Comparison of ENCODE assay signal across 16 cellular contexts in the genomic region with DNA sequence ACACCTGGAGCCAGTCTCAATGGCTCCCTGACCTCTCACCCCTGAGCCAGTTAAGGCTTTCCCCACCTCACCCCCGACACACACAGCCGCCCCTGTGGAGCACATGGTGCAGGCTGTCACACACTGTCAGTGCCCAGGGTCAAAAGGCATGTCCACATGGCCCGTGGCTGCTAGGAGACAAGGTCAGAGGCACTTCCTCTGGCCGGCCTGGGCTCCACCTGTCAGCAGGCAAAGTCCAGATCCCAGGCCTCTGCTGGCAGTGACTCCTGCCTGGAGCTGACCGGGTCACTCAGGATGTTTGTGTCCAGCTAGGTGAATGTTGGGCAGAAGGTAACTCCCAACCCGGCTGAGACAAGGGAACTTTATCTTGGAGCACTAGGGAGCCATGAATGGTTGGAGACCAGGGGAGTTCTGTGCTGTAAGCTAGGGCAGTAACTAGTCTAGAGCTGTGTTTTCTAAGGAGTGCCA. TPM values are rescaled to one million over a fixed set of nuclear protein-coding genes. Genes with fewer than 3 reads are reported as not detected.
DNase-seq lines count a peak whose midpoint lies in the region; ATAC-seq and TF ChIP-seq lines count a peak whose summit lies in the region.
"Had no signal": no experiment of that assay in that cellular context is flagged by ENCODE, and none has a peak within 500 bp of the region (broad histone marks: within the 10 kb centered on the region; RNA-seq: fewer than 3 reads in every experiment).

No MANE protein-coding gene starts in this region.

- H3K27ac Mint-ChIP-seq in MCF 10A (ENCODE audit: low read depth, unreplicated experiment) = no peak overlapping the region
- peak overlapping the region in 4 of 9 donors; percentile 15 to 78 (median 56) for H3K27ac Mint-ChIP-seq in naive thymus-derived CD4-positive, alpha-beta T cell
- H3K27ac Mint-ChIP-seq: natural killer cell; T-helper 2 cell treated with Interferon-gamma antibody and Interleukin-4, amounts not matched to agents 5 μg/mL and 100 μg/mL, for 36 hours had no signal

- no TSS peak for BruUV-seq in MCF 10A (replicated peaks; lab: Mats Ljungman, UMichigan)

- ATAC-seq in naive thymus-derived CD4-positive, alpha-beta T cell = no peak
- no peak for ATAC-seq in GM21381 (IDR thresholded peaks at IDR 0.05; ENCODE audit: unreplicated experiment)
- ATAC-seq: natural killer cell had no signal

- no peak for TF ChIP-seq CTCF in breast epithelium (IDR thresholded peaks at IDR 0.05)
- TF ChIP-seq CTCF in MCF 10A (IDR thresholded peaks at IDR 0.05; ENCODE audit: unreplicated experiment) = no peak
- TF ChIP-seq CTCF in dorsolateral prefrontal cortex (IDR thresholded peaks at IDR 0.05 in 54 of 56, conservative IDR thresholded peaks at IDR 0.05 in 2 of 56; ENCODE audit: low read depth in 1 of 56, partially characterized antibody in 56 of 56) = no peak
- no peak for TF ChIP-seq CTCF in vagina (IDR thresholded peaks at IDR 0.05)

- H3K9me3 Mint-ChIP-seq in MCF 10A (ENCODE audit: unreplicated experiment) = no peaks in the 10 kb centered on the region
- peaks cover 0 to under 1% (median 0%) of the 10 kb centered on the region in 11 donors for H3K9me3 Mint-ChIP-seq in naive thymus-derived CD4-positive, alpha-beta T cell
- H3K9me3 Mint-ChIP-seq: natural killer cell; T-helper 2 cell treated with Interferon-gamma antibody and Interleukin-4, amounts not matched to agents 5 μg/mL and 100 μg/mL, for 36 hours had no signal

- H3K4me3 ChIP-seq in breast epithelium = no peak overlapping the region
- no peak overlapping the region for H3K4me3 ChIP-seq in dorsolateral prefrontal cortex
- H3K4me3 ChIP-seq in naive thymus-derived CD4-positive, alpha-beta T cell (ENCODE audit: low read length) = no peak overlapping the region
- no peak overlapping the region for H3K4me3 ChIP-seq in vagina
- H3K4me3 ChIP-seq: tibial nerve had no signal

- POLR2A ChIA-PET in MCF 10A (lab: Yijun Ruan, JAX) = interaction anchor here (1.5 kb wide), 1 partner anchor 10 kb away, joined by 6 read pairs; no protein-coding TSS in a partner anchor
- POLR2A ChIA-PET in naive thymus-derived CD4-positive, alpha-beta T cell (lab: Charles Lee) = interaction anchor here (1.0 to 2.0 kb wide), 4 partner anchors 8 to 19 kb away, joined by 3 to 6 read pairs (median 4); no protein-coding TSS in a partner anchor

- H3K4me1 Mint-ChIP-seq in MCF 10A (ENCODE audit: insufficient read depth, unreplicated experiment) = peaks cover 47% of the 10 kb centered on the region
- peaks cover 50 to 89% (median 79%) of the 10 kb centered on the region in 7 donors for H3K4me1 Mint-ChIP-seq in naive thymus-derived CD4-positive, alpha-beta T cell

- intact Hi-C loops in breast epithelium (cut with DNase I; ENCODE audit: low total_unique reads) (loop anchor here (10.0 kb wide), 1 partner anchor 374 kb away; no protein-coding TSS in a partner anchor), MCF 10A (cut with micrococcal nuclease) (no loop called here), dorsolateral prefrontal cortex (cut with DNase I) (no loop called here), vagina (cut with DNase I) (no loop called here), posterior cingulate gyrus (cut with DNase I) (no loop called here)
- intact Hi-C loops in naive thymus-derived CD4-positive, alpha-beta T cell (cut with micrococcal nuclease) = loop anchor here in 1 of 2 donors (10.0 kb wide), 1 partner anchor 236 kb away; the partner anchor contains the start of gene PEMT

- TF ChIP-seq POLR2A in breast epithelium (IDR thresholded peaks at IDR 0.05) (no peak), vagina (IDR thresholded peaks at IDR 0.05) (no peak)

- H3K27me3 Mint-ChIP-seq in MCF 10A (ENCODE audit: insufficient read depth, unreplicated experiment) = no peaks in the 10 kb centered on the region
- H3K27me3 Mint-ChIP-seq in naive thymus-derived CD4-positive, alpha-beta T cell = no peaks in the 10 kb centered on the region

- CTCF ChIA-PET in MCF 10A (lab: Yijun Ruan, JAX) = interaction anchor here (0.5 kb wide), 1 partner anchor 45 kb away, joined by 3 read pairs; no protein-coding TSS in a partner anchor
- CTCF ChIA-PET in naive thymus-derived CD4-positive, alpha-beta T cell (lab: Charles Lee) = interaction anchor here (1.5 to 3.4 kb wide), 3 partner anchors 10 to 29 kb away, joined by 4 to 13 read pairs (median 8); no protein-coding TSS in a partner anchor

- peaks cover 3% of the 10 kb centered on the region for H3K36me3 Mint-ChIP-seq in MCF 10A (ENCODE audit: insufficient read depth, unreplicated experiment)
- H3K36me3 Mint-ChIP-seq in naive thymus-derived CD4-positive, alpha-beta T cell = peaks cover 0 to 28% (median 0%) of the 10 kb centered on the region in 5 donors
- H3K36me3 Mint-ChIP-seq: natural killer cell had no signal

- no peak for DNase-seq in breast epithelium (ENCODE audit: low spot score in 2 of 2)
- DNase-seq in MCF 10A (ENCODE audit: unreplicated experiment) = no peak
- no peak for DNase-seq in dorsolateral prefrontal cortex
- DNase-seq in naive thymus-derived CD4-positive, alpha-beta T cell = no peak
- no peak for DNase-seq in vagina (ENCODE audit: extremely low spot score in 2 of 2)
- no peak for DNase-seq in NCI-H2029 (lab: John Stamatoyannopoulos, UW)
- no peak for DNase-seq in posterior cingulate gyrus
- DNase-seq: activated CD4-positive, alpha-beta T cell treated with anti-CD3 and anti-CD28 coated beads, Interleukin-2, amount 50 U/mL, for 4 hours; activated gamma-delta T cell treated with Interleukin-2 at 50 U/mL for 16 hours; cortex of kidney; DND-41; natural killer cell; NCI-H446 had no signal

- H3K27me3 ChIP-seq in breast epithelium (no peaks in the 10 kb centered on the region), dorsolateral prefrontal cortex (no peaks in the 10 kb centered on the region), vagina (no peaks in the 10 kb centered on the region)
- no peaks in the 10 kb centered on the region for H3K27me3 ChIP-seq in naive thymus-derived CD4-positive, alpha-beta T cell (ENCODE audit: control insufficient read depth in 2 of 2, insufficient read depth in 2 of 2, low read length in 2 of 2)
- H3K27me3 ChIP-seq: tibial nerve had no signal

- H3K9me3 ChIP-seq in breast epithelium = no peaks in the 10 kb centered on the region
- H3K9me3 ChIP-seq in naive thymus-derived CD4-positive, alpha-beta T cell (ENCODE audit: control insufficient read depth in 2 of 3, low read length in 3 of 3) = no peaks in the 10 kb centered on the region
- H3K9me3 ChIP-seq in vagina = no peaks in the 10 kb centered on the region
- H3K9me3 ChIP-seq: tibial nerve had no signal

- H3K4me1 ChIP-seq in breast epithelium (peaks cover 0 to 56% of the 10 kb centered on the region in 2 donors), vagina (peaks cover 84% of the 10 kb centered on the region)
- peaks cover 19 to 62% of the 10 kb centered on the region in 2 donors for H3K4me1 ChIP-seq in naive thymus-derived CD4-positive, alpha-beta T cell (ENCODE audit: control insufficient read depth in 2 of 2, insufficient read depth in 2 of 2, low read length in 2 of 2)

- H3K36me3 ChIP-seq in breast epithelium (no peaks in the 10 kb centered on the region), vagina (no peaks in the 10 kb centered on the region)
- peaks cover 0 to 33% (median 0%) of the 10 kb centered on the region in 3 experiments for H3K36me3 ChIP-seq in naive thymus-derived CD4-positive, alpha-beta T cell (ENCODE audit: control insufficient read depth in 2 of 3, insufficient read depth in 3 of 3, low read length in 3 of 3)

- H3K27ac ChIP-seq in breast epithelium = peak overlapping the region; percentile 84 to 92
- H3K27ac ChIP-seq in dorsolateral prefrontal cortex = peak overlapping the region in 46 of 59 donors; percentile 3 to 83 (median 66)
- peak overlapping the region; percentile 3 for H3K27ac ChIP-seq in naive thymus-derived CD4-positive, alpha-beta T cell (ENCODE audit: low read depth, low read length)
- H3K27ac ChIP-seq in vagina = peak overlapping the region; percentile 81

- H3K4me3 Mint-ChIP-seq in MCF 10A (ENCODE audit: unreplicated experiment) = no peak overlapping the region
- H3K4me3 Mint-ChIP-seq in naive thymus-derived CD4-positive, alpha-beta T cell = no peak overlapping the region
- H3K4me3 Mint-ChIP-seq: natural killer cell; T-helper 2 cell treated with Interferon-gamma antibody and Interleukin-4, amounts not matched to agents 5 μg/mL and 100 μg/mL, for 36 hours had no signal

RNA-seq across cellular contexts. Expression of gene SREBF1, which starts 6.0 kb away (rescaled TPM):
- 100 to 1,000 TPM in 1 of 3 donors, 10 to 100 TPM in 2; 39.0 to 119 (median 81.3) TPM for total RNA-seq in breast epithelium
- total RNA-seq in MCF 10A (2022) = 87.1 and 91.7 TPM in 2 replicates
- 100 to 1,000 TPM in 84 of 120 experiments, 10 to 100 TPM in 36; 57.2 to 359 (median 120) TPM for total RNA-seq in dorsolateral prefrontal cortex
- total RNA-seq in naive thymus-derived CD4-positive, alpha-beta T cell = 100 to 1,000 TPM in 3 of 5 experiments, 10 to 100 TPM in 2; 30.9 to 281 (median 159) TPM
- 10 to 100 TPM; 22.4 to 41.3 TPM for polyA plus RNA-seq in naive thymus-derived CD4-positive, alpha-beta T cell
- total RNA-seq in vagina = 84.0 TPM

Comparison
In these comparisons a context has a peak if more than half of its experiments do, and no peak if none do; other contexts are left out.
1. H3K27ac ChIP-seq: peak in every context shown above with its lines; median percentile 88 in breast epithelium; 81 in vagina; 66 in dorsolateral prefrontal cortex; 3 in naive thymus-derived CD4-positive, alpha-beta T cell.